Comparison of ENCODE assay signal across 10 cellular contexts in genomic region chr3:71978150-71978721, GRCh38.
DNase-seq lines count a peak whose midpoint lies in the region; ATAC-seq, FAIRE-seq and TF ChIP-seq lines count a peak whose summit lies in the region.
"Had no signal": no experiment of that assay in that cellular context is flagged by ENCODE, and none has a peak within 500 bp of the region (broad histone marks: within the 10 kb centered on the region; RNA-seq: fewer than 3 reads in every experiment).

No MANE protein-coding gene starts in this region.

- H3K36me3 ChIP-seq in trophoblast cell (ENCODE audit: control insufficient read depth in 1 of 2, insufficient read depth in 2 of 2, low read length in 2 of 2) (no peaks in the 10 kb centered on the region), suprapubic skin (no peaks in the 10 kb centered on the region)
- H3K36me3 ChIP-seq: neutrophil had no signal

- no peak overlapping the region for H3K4me2 ChIP-seq in trophoblast cell (ENCODE audit: low read length)

- no peak overlapping the region for H4K8ac ChIP-seq in trophoblast cell (ENCODE audit: low read depth, low read length)

- no peaks in the 10 kb centered on the region for H3K27me3 ChIP-seq in trophoblast cell (ENCODE audit: insufficient read depth, low read length)
- H3K27me3 ChIP-seq in suprapubic skin, result peaks cover 12% of the 10 kb centered on the region
- H3K27me3 ChIP-seq: neutrophil had no signal

- no peak overlapping the region for H3K18ac ChIP-seq in trophoblast cell (ENCODE audit: low read length)

- no peak overlapping the region for H2BK5ac ChIP-seq in trophoblast cell (ENCODE audit: low read depth, low read length, poor library complexity)

- peaks cover 6% of the 10 kb centered on the region for H3K36me3 Mint-ChIP-seq in T-helper 1 cell treated with Interleukin-12 subunit alpha and Interleukin-12 subunit beta and Interleukin-4 antibody, amounts not matched to agents 30 μg/mL and 1 μg/mL, for 36 hours (ENCODE audit: low read depth)

- no CpG with 5 or more reads among the region's 7 CpGs for WGBS in trophoblast cell (ENCODE audit: extremely low coverage, insufficient coverage, insufficient read length)
- WGBS in suprapubic skin, result 53% methylated on average over 7 of the region's 7 CpGs

- DNase-seq in GM12891 (ENCODE audit: insufficient read length, low spot score) (peak; percentile 31), GM19238 (ENCODE audit: insufficient read length, low spot score) (peak; percentile 37), trophoblast cell (no peak), DMS114 treated with DMSO at 0.1 percent for 48 hours (lab: John Stamatoyannopoulos, UW; ENCODE audit: unreplicated experiment) (no peak), cerebellar nuclear complex (lab: John Stamatoyannopoulos, UW) (no peak), suprapubic skin (ENCODE audit: low spot score in 2 of 2) (no peak)
- DNase-seq: MM.1S had no signal

- H2BK120ac ChIP-seq in trophoblast cell (ENCODE audit: insufficient read depth, low read length, poor library complexity), result no peak overlapping the region

- no peak overlapping the region for H3K14ac ChIP-seq in trophoblast cell (ENCODE audit: low read length)

- H2BK12ac ChIP-seq in trophoblast cell (ENCODE audit: low read length), result no peak overlapping the region

- H3K23ac ChIP-seq in trophoblast cell (ENCODE audit: low read length), result no peak overlapping the region

- H2AFZ ChIP-seq in trophoblast cell (ENCODE audit: insufficient read depth, low read length, poor library complexity), result no peak overlapping the region

- peak; percentile 93 for FAIRE-seq in GM12891 (lab: Jason Lieb, UNC)

- H3K9me3 ChIP-seq in trophoblast cell (ENCODE audit: insufficient read depth, low read depth, low read length) (no peaks in the 10 kb centered on the region), suprapubic skin (no peaks in the 10 kb centered on the region)
- H3K9me3 ChIP-seq: neutrophil had no signal

- no peak overlapping the region for H4K12ac ChIP-seq in trophoblast cell (ENCODE audit: low read depth, low read length)

- H3K4me3 ChIP-seq in trophoblast cell (ENCODE audit: low read depth, low read length) (no peak overlapping the region), suprapubic skin (no peak overlapping the region)

- H4K91ac ChIP-seq in trophoblast cell (ENCODE audit: low read depth, low read length), result no peak overlapping the region

- no peaks in the 10 kb centered on the region for H3K79me2 ChIP-seq in trophoblast cell (ENCODE audit: control insufficient read depth, insufficient read depth, low read length, poor library complexity)

- TF ChIP-seq CTCF in suprapubic skin (IDR thresholded peaks at IDR 0.05), result no peak

- H3K4me3 Mint-ChIP-seq in T-helper 1 cell treated with Interleukin-12 subunit alpha and Interleukin-12 subunit beta and Interleukin-4 antibody, amounts not matched to agents 30 μg/mL and 1 μg/mL, for 36 hours, result peak overlapping the region; percentile 43

- H3K27me3 Mint-ChIP-seq in T-helper 1 cell treated with Interleukin-12 subunit alpha and Interleukin-12 subunit beta and Interleukin-4 antibody, amounts not matched to agents 30 μg/mL and 1 μg/mL, for 36 hours (ENCODE audit: low read depth), result no peaks in the 10 kb centered on the region

- peaks cover 17% of the 10 kb centered on the region for H3K9me3 Mint-ChIP-seq in T-helper 1 cell treated with Interleukin-12 subunit alpha and Interleukin-12 subunit beta and Interleukin-4 antibody, amounts not matched to agents 30 μg/mL and 1 μg/mL, for 36 hours

- no peak for TF ChIP-seq EP300 in suprapubic skin (IDR thresholded peaks at IDR 0.05)

- ATAC-seq in HG02885 (IDR thresholded peaks at IDR 0.05; ENCODE audit: poor library complexity, unreplicated experiment), result peak; percentile 90

- peak overlapping the region; percentile 79 for H3K27ac Mint-ChIP-seq in T-helper 1 cell treated with Interleukin-12 subunit alpha and Interleukin-12 subunit beta and Interleukin-4 antibody, amounts not matched to agents 30 μg/mL and 1 μg/mL, for 36 hours

- no peak overlapping the region for H3K9ac ChIP-seq in trophoblast cell (ENCODE audit: low read length)

- no peak overlapping the region for H3K4ac ChIP-seq in trophoblast cell (ENCODE audit: low read depth, low read length)

- H3K4me1 ChIP-seq in trophoblast cell (ENCODE audit: control insufficient read depth in 1 of 2, insufficient read depth in 2 of 2, low read length in 2 of 2), result peaks cover 4 to 6% of the 10 kb centered on the region in 2 experiments
- H3K4me1 ChIP-seq in suprapubic skin, result peaks cover 10% of the 10 kb centered on the region

- no peak overlapping the region for H2AK5ac ChIP-seq in trophoblast cell (ENCODE audit: low read length)

- H3K4me1 Mint-ChIP-seq in T-helper 1 cell treated with Interleukin-12 subunit alpha and Interleukin-12 subunit beta and Interleukin-4 antibody, amounts not matched to agents 30 μg/mL and 1 μg/mL, for 36 hours (ENCODE audit: low read depth), result peaks cover 42% of the 10 kb centered on the region

- H3K27ac ChIP-seq in trophoblast cell (ENCODE audit: low read depth, low read length) (no peak overlapping the region), suprapubic skin (no peak overlapping the region)
- H3K27ac ChIP-seq: neutrophil had no signal

- no peak for TF ChIP-seq POLR2A in GM12891 (IDR thresholded peaks at IDR 0.05; ENCODE audit: low read depth, low read length)
- TF ChIP-seq POLR2A in suprapubic skin (IDR thresholded peaks at IDR 0.05), result no peak

- H3K79me1 ChIP-seq in trophoblast cell (ENCODE audit: low read length), result no peaks in the 10 kb centered on the region

TF ChIP-seq in GM12891, 5 proteins besides CTCF, POLR2A, EP300 and RAD21:
- TF ChIP-seq PAX5 (IDR thresholded peaks at IDR 0.05; ENCODE audit: insufficient read depth, low read length, severe bottlenecking), result no peak
- TF ChIP-seq POU2F2 (IDR thresholded peaks at IDR 0.05; ENCODE audit: low read depth, low read length), result peak; percentile 75; the same call in 1 of the 2 replicates

Comparison
In these comparisons a context has a peak if more than half of its experiments do, and no peak if none do; other contexts are left out.
1. DNase-seq: peak in GM12891 (single experiment) and GM19238 (single experiment); none in trophoblast cell (0 of 2), DMS114 treated with DMSO at 0.1 percent for 48 hours (single experiment), cerebellar nuclear complex (0 of 2) and suprapubic skin (0 of 2).